ENCODE assay signal across 19 cellular contexts in genomic region chr4:184528713-184529112, GRCh38.
"Had no signal": no experiment of that assay in that cellular context is flagged by ENCODE, and none has a peak within 500 bp of the region (broad histone marks: within the 10 kb centered on the region; RNA-seq: fewer than 3 reads in every experiment).

No MANE protein-coding gene starts in this region.

- DNase-seq: activated CD4-positive, alpha-beta memory T cell treated with anti-CD3 and anti-CD28 coated beads, Interleukin-2, amount 10 ng/mL, durations not matched to agents 7 days and 5 days; activated CD4-positive, alpha-beta T cell treated with anti-CD3 and anti-CD28 coated beads for 4 hours; activated effector memory CD4-positive, alpha-beta T cell treated with anti-CD3 and anti-CD28 coated beads, Interleukin-2, amount 50 U/mL, for 16 hours; activated T-cell treated with anti-CD3 and anti-CD28 coated beads, Interleukin-2, amount 50 U/mL, for 72 hours; body of pancreas; effector memory CD8-positive, alpha-beta T cell; left cardiac atrium; right lobe of liver; small intestine; stimulated activated CD4-positive, alpha-beta T cell treated with anti-CD3 and anti-CD28 coated beads, Interleukin-15, amount 100 ng/mL, for 24 hours; stimulated activated CD4-positive, alpha-beta T cell treated with anti-CD3 and anti-CD28 coated beads, Interleukin-2, amount 100 ng/mL, for 48 hours; T-helper 17 cell; upper lobe of right lung; WERI-Rb-1 had no signal

- H3K9ac ChIP-seq: parathyroid adenoma had no signal

- H3K9me3 ChIP-seq: upper lobe of right lung had no signal

- H3K27me3 ChIP-seq: body of pancreas, foreskin keratinocyte, hepatocyte, right lobe of liver, upper lobe of right lung had no signal

- H3K27ac Mint-ChIP-seq: activated CD4-positive, alpha-beta memory T cell treated with anti-CD3 and anti-CD28 coated beads, Interleukin-2, amount 10 ng/mL, durations not matched to agents 7 days and 5 days; activated T-cell treated with anti-CD3 and anti-CD28 coated beads, Interleukin-2, amount 50 U/mL, for 72 hours; effector memory CD8-positive, alpha-beta T cell; T-helper 17 cell had no signal

- H3K27ac ChIP-seq: body of pancreas, hepatocyte, parathyroid adenoma, right lobe of liver, upper lobe of right lung, WERI-Rb-1 had no signal

- ATAC-seq: body of pancreas; effector memory CD8-positive, alpha-beta T cell; left cardiac atrium; natural killer cell treated with Interleukin-12 subunit alpha and Interleukin-12 subunit beta and Interleukin-15 and Interleukin-18, amount 100 ng/mL, for 72 hours; right lobe of liver; T-helper 17 cell had no signal

- H3K27me3 Mint-ChIP-seq: activated naive CD4-positive, alpha-beta T cell treated with anti-CD3 and anti-CD28 coated beads, Interleukin-2, amount 50 U/mL, for 24 hours; T-helper 17 cell had no signal

- H2AFZ ChIP-seq: hepatocyte, parathyroid adenoma had no signal

- H3K4me1 ChIP-seq: parathyroid adenoma, right lobe of liver had no signal

- H3K4me2 ChIP-seq: hepatocyte had no signal

- H3K4me3 ChIP-seq: body of pancreas, hepatocyte, right lobe of liver, upper lobe of right lung had no signal

- H3K4me3 Mint-ChIP-seq: activated CD4-positive, alpha-beta memory T cell treated with anti-CD3 and anti-CD28 coated beads, Interleukin-2, amount 10 ng/mL, durations not matched to agents 7 days and 5 days; activated naive CD4-positive, alpha-beta T cell treated with anti-CD3 and anti-CD28 coated beads, Interleukin-2, amount 50 U/mL, for 24 hours; activated T-cell treated with anti-CD3 and anti-CD28 coated beads, Interleukin-2, amount 50 U/mL, for 72 hours; effector memory CD8-positive, alpha-beta T cell; natural killer cell treated with Interleukin-12 subunit alpha and Interleukin-12 subunit beta and Interleukin-15 and Interleukin-18, amount 100 ng/mL, for 72 hours; T-helper 17 cell had no signal

- H3K36me3 ChIP-seq: right lobe of liver, upper lobe of right lung, WERI-Rb-1 had no signal
